In the genomic region with DNA sequence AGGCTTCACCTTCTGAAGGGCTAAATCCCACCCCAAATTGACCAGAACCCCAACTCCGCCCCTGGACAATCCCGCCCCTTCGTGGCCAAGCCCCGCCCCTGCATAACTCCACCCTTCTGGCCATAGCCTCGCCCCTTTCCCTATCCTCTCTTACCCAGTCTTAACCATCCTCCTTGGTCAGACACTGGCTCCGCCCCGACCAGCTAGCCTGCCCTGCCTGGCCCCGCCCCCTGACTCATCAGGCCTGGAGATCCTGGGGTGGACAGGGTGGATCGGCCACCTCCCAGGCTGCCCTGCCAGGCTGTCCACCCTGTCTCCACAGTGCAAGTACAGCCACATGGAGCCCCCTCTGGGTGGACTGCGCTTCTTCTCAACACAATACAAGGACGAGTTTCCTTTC, we compare ENCODE assay signal across 9 cellular contexts. TPM values are rescaled to one million over a fixed set of nuclear protein-coding genes. Genes with fewer than 3 reads are reported as not detected.
DNase-seq lines count a peak whose midpoint lies in the region; ATAC-seq and TF ChIP-seq lines count a peak whose summit lies in the region.
"Had no signal": no experiment of that assay in that cellular context is flagged by ENCODE, and none has a peak within 500 bp of the region (broad histone marks: within the 10 kb centered on the region; RNA-seq: fewer than 3 reads in every experiment).

No MANE protein-coding gene starts in this region.

- POLR2A ChIA-PET in WTC11 (lab: Charles Lee): interaction anchor here (0.6 to 2.0 kb wide), 3 partner anchors 15 to 47 kb away, joined by 3 to 8 read pairs (median 6); a partner anchor contains a TSS

- no peak overlapping the region for H3K4me3 Mint-ChIP-seq in WTC11

- intact Hi-C loops in thyroid gland (cut with DNase I): no loop called here

- H3K27ac Mint-ChIP-seq in WTC11: peak overlapping the region; percentile 65; the same call in 1 of the 2 replicates

- peaks cover 47% of the 10 kb centered on the region for H3K27me3 Mint-ChIP-seq in WTC11 (ENCODE audit: low read depth)

- no peak overlapping the region for H3K4me3 ChIP-seq in thyroid gland (replicated peaks in 1 of 3)
- H3K4me3 ChIP-seq: cardiac muscle cell had no signal

- CTCF ChIA-PET in WTC11 (lab: Charles Lee): interaction anchor here (3.6 kb wide), 1 partner anchor 10 kb away, joined by 33 read pairs; a partner anchor contains a TSS

- H3K36me3 ChIP-seq in thyroid gland: no peaks in the 10 kb centered on the region
- H3K36me3 ChIP-seq: cardiac muscle cell had no signal

- H3K27ac ChIP-seq in thyroid gland: no peak overlapping the region
- H3K27ac ChIP-seq: cardiac muscle cell had no signal

- H3K9me3 Mint-ChIP-seq in WTC11: no peaks in the 10 kb centered on the region

- TF ChIP-seq CTCF in WTC11 (IDR thresholded peaks at IDR 0.05) (no peak), thyroid gland (IDR thresholded peaks at IDR 0.05) (no peak)

- DNase-seq in COLO668 (lab: John Stamatoyannopoulos, UW; ENCODE audit: unreplicated experiment) (peak; percentile 50), HUDEP-2 (lab: John Stamatoyannopoulos, UW; ENCODE audit: unreplicated experiment in 76 of 76) (peak in 71 of 76 experiments; percentile 40 to 93 (median 80)), WTC11 (ENCODE audit: low spot score) (peak; percentile 96), hepatic stellate cell (ENCODE audit: low spot score) (peak; percentile 93), thyroid gland (peak; percentile 46 to 55), NCI-H2107 treated with DMSO at 0.1 percent for 48 hours (lab: John Stamatoyannopoulos, UW; ENCODE audit: unreplicated experiment) (no peak)

- WGBS in thyroid gland, 2 donors: 29 to 52% methylated on average over 8 to 11 of the region's 11 CpGs

- no peak for TF ChIP-seq POLR2A in thyroid gland (IDR thresholded peaks at IDR 0.05)

- peaks cover 19% of the 10 kb centered on the region for H3K4me1 Mint-ChIP-seq in WTC11

- no peaks in the 10 kb centered on the region for H3K36me3 Mint-ChIP-seq in WTC11

- no peaks in the 10 kb centered on the region for H3K27me3 ChIP-seq in thyroid gland

- ATAC-seq in WTC11 (peak; percentile 73), GM19328 (IDR thresholded peaks at IDR 0.05; ENCODE audit: unreplicated experiment) (no peak), HG03095 (IDR thresholded peaks at IDR 0.05; ENCODE audit: unreplicated experiment) (no peak)

- H3K4me1 ChIP-seq in thyroid gland: peaks cover 5 to 13% of the 10 kb centered on the region in 2 donors

- no peaks in the 10 kb centered on the region for H3K9me3 ChIP-seq in thyroid gland

TF ChIP-seq in WTC11, 78 proteins besides CTCF, POLR2A, EP300 and RAD21:
- TF ChIP-seq, protein P1, sequence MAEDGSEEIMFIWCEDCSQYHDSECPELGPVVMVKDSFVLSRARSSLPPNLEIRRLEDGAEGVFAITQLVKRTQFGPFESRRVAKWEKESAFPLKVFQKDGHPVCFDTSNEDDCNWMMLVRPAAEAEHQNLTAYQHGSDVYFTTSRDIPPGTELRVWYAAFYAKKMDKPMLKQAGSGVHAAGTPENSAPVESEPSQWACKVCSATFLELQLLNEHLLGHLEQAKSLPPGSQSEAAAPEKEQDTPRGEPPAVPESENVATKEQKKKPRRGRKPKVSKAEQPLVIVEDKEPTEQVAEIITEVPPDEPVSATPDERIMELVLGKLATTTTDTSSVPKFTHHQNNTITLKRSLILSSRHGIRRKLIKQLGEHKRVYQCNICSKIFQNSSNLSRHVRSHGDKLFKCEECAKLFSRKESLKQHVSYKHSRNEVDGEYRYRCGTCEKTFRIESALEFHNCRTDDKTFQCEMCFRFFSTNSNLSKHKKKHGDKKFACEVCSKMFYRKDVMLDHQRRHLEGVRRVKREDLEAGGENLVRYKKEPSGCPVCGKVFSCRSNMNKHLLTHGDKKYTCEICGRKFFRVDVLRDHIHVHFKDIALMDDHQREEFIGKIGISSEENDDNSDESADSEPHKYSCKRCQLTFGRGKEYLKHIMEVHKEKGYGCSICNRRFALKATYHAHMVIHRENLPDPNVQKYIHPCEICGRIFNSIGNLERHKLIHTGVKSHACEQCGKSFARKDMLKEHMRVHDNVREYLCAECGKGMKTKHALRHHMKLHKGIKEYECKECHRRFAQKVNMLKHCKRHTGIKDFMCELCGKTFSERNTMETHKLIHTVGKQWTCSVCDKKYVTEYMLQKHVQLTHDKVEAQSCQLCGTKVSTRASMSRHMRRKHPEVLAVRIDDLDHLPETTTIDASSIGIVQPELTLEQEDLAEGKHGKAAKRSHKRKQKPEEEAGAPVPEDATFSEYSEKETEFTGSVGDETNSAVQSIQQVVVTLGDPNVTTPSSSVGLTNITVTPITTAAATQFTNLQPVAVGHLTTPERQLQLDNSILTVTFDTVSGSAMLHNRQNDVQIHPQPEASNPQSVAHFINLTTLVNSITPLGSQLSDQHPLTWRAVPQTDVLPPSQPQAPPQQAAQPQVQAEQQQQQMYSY (CRISPR knock-in tag; IDR thresholded peaks at IDR 0.05): peak; percentile 75
- TF ChIP-seq MYBL2 (CRISPR knock-in tag; IDR thresholded peaks at IDR 0.05): no peak

RNA-seq across cellular contexts. Expression of a gene that starts 8.0 kb away (rescaled TPM):
- total RNA-seq in WTC11 (2021) (37.5 to 47.5 TPM (median 47.3 TPM) in 3 replicates), thyroid gland (100 to 1,000 TPM in 1 of 4 donors, 10 to 100 TPM in 3; 57.6 to 102 (median 69.5) TPM)

RNA-seq across cellular contexts. Expression of a gene that starts 14.5 kb away (rescaled TPM):
- total RNA-seq in WTC11 (2021) (15.0 to 19.7 TPM (median 16.7 TPM) in 3 replicates), thyroid gland (10 to 100 TPM in 3 of 4 donors, 1 to 10 TPM in 1; 9.1 to 25.0 (median 14.5) TPM)

RNA-seq across cellular contexts. Expression of a gene that starts 19.0 kb away (rescaled TPM):
- total RNA-seq in WTC11 (2021) (4.3 to 5.9 TPM (median 5.7 TPM) in 3 replicates), thyroid gland (10 to 100 TPM in 1 of 4 donors, 1 to 10 TPM in 3; 2.3 to 11.5 (median 5.5) TPM)

RNA-seq across cellular contexts. Expression of a gene that starts 27.6 kb away (rescaled TPM):
- total RNA-seq in WTC11 (2021) (149 to 156 TPM (median 150 TPM) in 3 replicates), thyroid gland (10 to 100 TPM; 53.2 to 93.9 (median 84.1) TPM)
